In the genomic region with DNA sequence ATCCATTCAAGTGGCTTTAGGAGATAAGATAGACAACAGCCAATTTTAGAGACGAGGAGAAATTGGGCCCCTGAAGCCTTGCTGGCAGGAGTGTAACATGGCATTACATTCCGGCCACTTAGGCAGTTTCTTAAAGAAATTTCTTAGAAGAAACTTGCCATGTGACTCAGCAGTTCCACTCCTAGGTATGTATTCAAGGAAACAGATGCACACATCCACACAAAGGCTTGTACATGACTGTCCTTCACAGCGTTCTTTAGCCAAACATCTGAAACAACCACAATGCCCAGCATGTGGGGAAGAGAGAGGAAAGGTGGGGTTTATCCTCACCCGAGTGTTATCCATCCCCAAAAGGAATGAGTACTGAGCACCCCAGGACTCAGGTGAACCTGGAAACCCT, we compare ENCODE assay signal across 20 cellular contexts.
A peak's percentile ranks its signal among the peaks of the same experiment; 100 is the strongest.
DNase-seq lines count a peak whose midpoint lies in the region; ATAC-seq, FAIRE-seq and TF ChIP-seq lines count a peak whose summit lies in the region.
"Had no signal": no experiment of that assay in that cellular context is flagged by ENCODE, and none has a peak within 500 bp of the region (broad histone marks: within the 10 kb centered on the region; RNA-seq: fewer than 3 reads in every experiment).

No MANE protein-coding gene starts in this region.

- peak; percentile 74 for FAIRE-seq in K562 (lab: Jason Lieb, UNC)
- FAIRE-seq: keratinocyte had no signal

- H3K4me1 ChIP-seq in K562 (replicated peaks in 1 of 2; ENCODE audit: control insufficient read depth in 2 of 2, insufficient read depth in 2 of 2, low read length in 2 of 2) = peaks cover 43 to 47% of the 10 kb centered on the region in 2 experiments
- H3K4me1 ChIP-seq: BE2C had no signal

- H3K9me3 Mint-ChIP-seq in osteocyte (ENCODE audit: unreplicated experiment) = peaks cover 27% of the 10 kb centered on the region

- no peak overlapping the region for H3K4me3 Mint-ChIP-seq in osteocyte (ENCODE audit: unreplicated experiment)
- H3K4me3 Mint-ChIP-seq: activated naive CD4-positive, alpha-beta T cell treated with anti-CD3 and anti-CD28 coated beads, Interleukin-2, amount 10 ng/mL, durations not matched to agents 7 days and 5 days; H9; natural killer cell had no signal

- TF ChIP-seq CTCF in K562 (IDR thresholded peaks at IDR 0.05 in 2 of 3, conservative IDR thresholded peaks at IDR 0.05 in 1 of 3; ENCODE audit: insufficient read depth in 2 of 3, low read depth in 1 of 3, low read length in 3 of 3) (no peak), osteocyte (IDR thresholded peaks at IDR 0.05) (no peak)

- no peak overlapping the region for H3K4me3 ChIP-seq in K562
- H3K4me3 ChIP-seq: breast epithelium, heart left ventricle, tibial nerve had no signal

- H3K4me1 Mint-ChIP-seq in osteocyte (ENCODE audit: unreplicated experiment) = peaks cover 11% of the 10 kb centered on the region

- no peaks in the 10 kb centered on the region for H4K20me1 ChIP-seq in K562 (replicated peaks; ENCODE audit: control insufficient read depth, insufficient read depth, low read length)

- TF ChIP-seq EP300 in K562 (IDR thresholded peaks at IDR 0.05; ENCODE audit: low read length) = no peak

- 0% methylated on average over 3 of the region's 4 CpGs for WGBS in K562 (ENCODE audit: insufficient coverage, low coverage, missing lambda C conversion rate)

- peak overlapping the region in 1 of 2 experiments; percentile 41; a peak in 1 of 4 replicates for H3K9ac ChIP-seq in K562 (ENCODE audit: insufficient read depth in 1 of 2, low read depth in 2 of 2, low read length in 2 of 2)

- H3K27ac ChIP-seq in KOPT-K1 (ENCODE audit: low read depth, low read length, poor library complexity, severe bottlenecking) (peak overlapping the region; percentile 46), K562 (ENCODE audit: extremely low read depth, low read depth, low read length) (peak overlapping the region; percentile 78)
- H3K27ac ChIP-seq: breast epithelium, heart left ventricle, tibial nerve, WERI-Rb-1 had no signal

- H3K9me3 ChIP-seq in KOPT-K1 (ENCODE audit: insufficient read depth, low read length, poor library complexity, severe bottlenecking) (peaks cover 28% of the 10 kb centered on the region), K562 (replicated peaks; ENCODE audit: control insufficient read depth, insufficient read depth, low read depth, low read length) (peaks cover 8% of the 10 kb centered on the region; the same call in 1 of the 2 replicates)
- H3K9me3 ChIP-seq: BE2C had no signal

- H3K9me1 ChIP-seq in K562 (ENCODE audit: control insufficient read depth, insufficient read depth, low read length) = no peaks in the 10 kb centered on the region

- H3K36me3 ChIP-seq in KOPT-K1 (ENCODE audit: insufficient read depth, low read length) (no peaks in the 10 kb centered on the region), K562 (ENCODE audit: control insufficient read depth, insufficient read depth, low read length) (no peaks in the 10 kb centered on the region)
- H3K36me3 ChIP-seq: BE2C, breast epithelium, heart left ventricle, tibial nerve had no signal

- no peak overlapping the region for H3K27ac Mint-ChIP-seq in osteocyte (ENCODE audit: unreplicated experiment)
- H3K27ac Mint-ChIP-seq: activated naive CD4-positive, alpha-beta T cell treated with anti-CD3 and anti-CD28 coated beads, Interleukin-2, amount 10 ng/mL, durations not matched to agents 7 days and 5 days; H9; natural killer cell had no signal

- ATAC-seq in K562 (peak; percentile 42), GM18511 (IDR thresholded peaks at IDR 0.05; ENCODE audit: unreplicated experiment) (no peak), GM18870 (IDR thresholded peaks at IDR 0.05; ENCODE audit: unreplicated experiment) (no peak)
- ATAC-seq: heart left ventricle, natural killer cell had no signal

- H3K27me3 Mint-ChIP-seq in osteocyte (ENCODE audit: unreplicated experiment) = no peaks in the 10 kb centered on the region
- H3K27me3 Mint-ChIP-seq: activated naive CD4-positive, alpha-beta T cell treated with anti-CD3 and anti-CD28 coated beads, Interleukin-2, amount 10 ng/mL, durations not matched to agents 7 days and 5 days had no signal

- intact Hi-C loops in K562 (cut with micrococcal nuclease) = loop anchor here (10.0 kb wide), 1 partner anchor 1508 kb away; no protein-coding TSS in a partner anchor

- TF ChIP-seq RAD21 in K562 (CRISPR knock-in tag; conservative IDR thresholded peaks at IDR 0.05 in 1 of 2, IDR thresholded peaks at IDR 0.05 in 1 of 2) = no peak

- DNase-seq in EH (ENCODE audit: low read depth) (peak; percentile 19), K562 (ENCODE audit: extremely low read depth in 1 of 4, low spot score in 3 of 4) (peak in 3 of 4 experiments; percentile 8 to 72 (median 32)), osteocyte (ENCODE audit: extremely low spot score, unreplicated experiment) (peak; percentile 23), HPDE6-E6E7 (ENCODE audit: extremely low spot score) (no peak)
- DNase-seq: BE2C, H9, Kasumi-1, mammary epithelial cell, natural killer cell, NCI-H1105 treated with DMSO at 0.1 percent for 48 hours, NCI-H2171 treated with DMSO at 0.1 percent for 48 hours, WERI-Rb-1 had no signal

- in situ Hi-C loops in K562 (cut with MboI) = no loop called here

- CTCF ChIA-PET in K562 (lab: Yijun Ruan, JAX; ENCODE audit: low intra/inter-chr PET ratio) = no interaction called here

- BruUV-seq in K562 (replicated peaks; lab: Mats Ljungman, UMichigan) = no TSS peak

- H3K27me3 ChIP-seq in K562 (ENCODE audit: control insufficient read depth in 2 of 2, insufficient read depth in 2 of 2, low read length in 2 of 2) = no peaks in the 10 kb centered on the region
- H3K27me3 ChIP-seq: BE2C, breast epithelium, heart left ventricle, tibial nerve had no signal

- peak overlapping the region; percentile 26 for H2AFZ ChIP-seq in K562 (ENCODE audit: low read depth, low read length)

- POLR2A ChIA-PET in K562 (lab: Yijun Ruan, JAX) = no interaction called here

- H3K4me2 ChIP-seq in K562 (ENCODE audit: insufficient read depth, low read length) = no peak overlapping the region

- no peak for TF ChIP-seq POLR2A in K562 (conservative IDR thresholded peaks at IDR 0.05)

- H3K36me3 Mint-ChIP-seq in osteocyte (ENCODE audit: unreplicated experiment) = peaks cover 9% of the 10 kb centered on the region

- no peaks in the 10 kb centered on the region for H3K79me2 ChIP-seq in K562 (ENCODE audit: control insufficient read depth, insufficient read depth, low read length)

TF ChIP-seq in K562, 482 proteins besides CTCF, POLR2A, EP300 and RAD21 (continues in another document):
- TF ChIP-seq CC2D1A (IDR thresholded peaks at IDR 0.05) (no peak), SRSF3 (IDR thresholded peaks at IDR 0.05; ENCODE audit: insufficient read depth, low read length) (no peak), FOXP1 (CRISPR knock-in tag; IDR thresholded peaks at IDR 0.05) (no peak), SRSF9 (IDR thresholded peaks at IDR 0.05; ENCODE audit: borderline replicate concordance, low read depth, low read length) (no peak), PCBP2 (IDR thresholded peaks at IDR 0.05; ENCODE audit: low read depth, low read length, poor library complexity, severe bottlenecking) (no peak), NFE2L1 (tag; IDR thresholded peaks at IDR 0.05; ENCODE audit: borderline replicate concordance, low read depth) (peak; percentile 37; the same call in 1 of the 2 replicates), HNRNPL (IDR thresholded peaks at IDR 0.05; ENCODE audit: low read depth, low read length) (no peak), HNRNPK (IDR thresholded peaks at IDR 0.05; ENCODE audit: low read depth, low read length, poor library complexity, severe bottlenecking) (no peak), KDM5B (IDR thresholded peaks at IDR 0.05; ENCODE audit: insufficient replicate concordance, low read depth, low read length) (no peak), MCM3 (IDR thresholded peaks at IDR 0.05) (no peak), PTRF (tag; IDR thresholded peaks at IDR 0.05) (no peak), ZNF232 (CRISPR knock-in tag; IDR thresholded peaks at IDR 0.05) (no peak), ZNF551 (CRISPR knock-in tag; IDR thresholded peaks at IDR 0.05) (no peak), KDM1A (IDR thresholded peaks at IDR 0.05) (peak in 1 of 2 experiments; percentile 19; a peak in 1 of 4 replicates), BRF1 (IDR thresholded peaks at IDR 0.05; ENCODE audit: borderline replicate concordance, extremely low read depth, insufficient read length) (no peak), POLR2G (IDR thresholded peaks at IDR 0.05; ENCODE audit: low read depth, low read length) (no peak), ZNF644 (tag; IDR thresholded peaks at IDR 0.05; ENCODE audit: low read depth) (no peak), DPF2 (IDR thresholded peaks at IDR 0.05) (no peak), ASH1L (IDR thresholded peaks at IDR 0.05; ENCODE audit: borderline replicate concordance, low read depth, partially characterized antibody) (no peak), ZFP30 (CRISPR knock-in tag; IDR thresholded peaks at IDR 0.05; ENCODE audit: borderline replicate concordance) (no peak), SMARCB1 (IDR thresholded peaks at IDR 0.05; ENCODE audit: insufficient read length, low read depth) (no peak)
- TF ChIP-seq, protein P1, sequence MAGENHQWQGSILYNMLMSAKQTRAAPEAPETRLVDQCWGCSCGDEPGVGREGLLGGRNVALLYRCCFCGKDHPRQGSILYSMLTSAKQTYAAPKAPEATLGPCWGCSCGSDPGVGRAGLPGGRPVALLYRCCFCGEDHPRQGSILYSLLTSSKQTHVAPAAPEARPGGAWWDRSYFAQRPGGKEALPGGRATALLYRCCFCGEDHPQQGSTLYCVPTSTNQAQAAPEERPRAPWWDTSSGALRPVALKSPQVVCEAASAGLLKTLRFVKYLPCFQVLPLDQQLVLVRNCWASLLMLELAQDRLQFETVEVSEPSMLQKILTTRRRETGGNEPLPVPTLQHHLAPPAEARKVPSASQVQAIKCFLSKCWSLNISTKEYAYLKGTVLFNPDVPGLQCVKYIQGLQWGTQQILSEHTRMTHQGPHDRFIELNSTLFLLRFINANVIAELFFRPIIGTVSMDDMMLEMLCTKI (IDR thresholded peaks at IDR 0.05; ENCODE audit: partially characterized antibody) = no peak
- TF ChIP-seq, protein P2, sequence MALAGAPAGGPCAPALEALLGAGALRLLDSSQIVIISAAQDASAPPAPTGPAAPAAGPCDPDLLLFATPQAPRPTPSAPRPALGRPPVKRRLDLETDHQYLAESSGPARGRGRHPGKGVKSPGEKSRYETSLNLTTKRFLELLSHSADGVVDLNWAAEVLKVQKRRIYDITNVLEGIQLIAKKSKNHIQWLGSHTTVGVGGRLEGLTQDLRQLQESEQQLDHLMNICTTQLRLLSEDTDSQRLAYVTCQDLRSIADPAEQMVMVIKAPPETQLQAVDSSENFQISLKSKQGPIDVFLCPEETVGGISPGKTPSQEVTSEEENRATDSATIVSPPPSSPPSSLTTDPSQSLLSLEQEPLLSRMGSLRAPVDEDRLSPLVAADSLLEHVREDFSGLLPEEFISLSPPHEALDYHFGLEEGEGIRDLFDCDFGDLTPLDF (CRISPR knock-in tag; IDR thresholded peaks at IDR 0.05) = no peak
